Comparison of ENCODE assay signal across 8 cellular contexts in the genomic region with DNA sequence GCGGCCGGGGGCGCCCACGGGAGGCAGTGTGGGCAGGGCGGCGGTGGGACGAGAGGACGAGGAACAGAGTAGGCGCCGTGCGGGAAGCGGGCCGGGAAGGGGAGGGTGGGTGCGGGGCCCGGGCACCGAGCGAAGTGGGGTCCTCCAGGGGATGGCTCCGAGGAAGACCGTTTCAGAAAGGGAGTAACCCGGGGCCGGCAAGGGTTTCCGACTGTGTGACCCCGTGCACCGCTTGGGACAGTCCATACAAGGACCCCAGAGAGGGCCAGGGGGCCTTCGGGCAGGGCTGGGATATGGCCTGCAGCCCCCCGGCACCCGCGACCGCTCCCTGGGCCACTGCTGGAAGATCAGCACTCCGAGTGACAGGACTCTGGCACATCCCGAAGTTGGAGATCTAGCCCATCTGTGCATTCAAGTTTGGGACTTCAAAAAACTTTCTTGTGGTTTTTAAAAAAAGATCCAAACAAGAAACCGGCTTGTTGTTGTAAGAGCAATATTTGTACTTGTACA. TPM values are rescaled to one million over a fixed set of nuclear protein-coding genes. Genes with fewer than 3 reads are reported as not detected.
DNase-seq lines count a peak whose midpoint lies in the region; ATAC-seq and TF ChIP-seq lines count a peak whose summit lies in the region.

No MANE protein-coding gene starts in this region.

- ATAC-seq in GM21367 (IDR thresholded peaks at IDR 0.05; ENCODE audit: unreplicated experiment) = no peak

- H3K9me3 ChIP-seq in HUES6 (ENCODE audit: control insufficient read depth, insufficient read depth, low read depth, low read length) (0 out of 2 replicates have a peak, but pooled peaks cover 3% of the 10 kb centered on the region), ascending aorta (no peaks in the 10 kb centered on the region), iPS-18a (ENCODE audit: control insufficient read depth, low read depth, low read length) (no peaks in the 10 kb centered on the region)

- H3K4me1 ChIP-seq in HUES6 (ENCODE audit: control insufficient read depth, insufficient read depth, low read length) = peaks cover 18% of the 10 kb centered on the region
- peaks cover 6 to 23% of the 10 kb centered on the region in 2 donors for H3K4me1 ChIP-seq in ascending aorta
- peaks cover 5% of the 10 kb centered on the region for H3K4me1 ChIP-seq in iPS-18a (ENCODE audit: control insufficient read depth, low read depth, low read length)

- no peak for TF ChIP-seq CTCF in C4-2B (conservative IDR thresholded peaks at IDR 0.05)
- TF ChIP-seq CTCF in ascending aorta (IDR thresholded peaks at IDR 0.05) = no peak

- H3K27me3 ChIP-seq in HUES6 (ENCODE audit: control insufficient read depth, insufficient read depth, low read length) (peaks cover 16% of the 10 kb centered on the region), ascending aorta (no peaks in the 10 kb centered on the region), iPS-18a (ENCODE audit: control insufficient read depth, insufficient read depth, low read length) (peaks cover 25% of the 10 kb centered on the region)

- H3K4me3 ChIP-seq in HUES6 (ENCODE audit: low read depth, low read length) (peak overlapping the region; percentile 67), ascending aorta (peak overlapping the region; percentile 85 to 100), iPS-18a (ENCODE audit: low read length) (peak overlapping the region; percentile 49)

- DNase-seq in ascending aorta (ENCODE audit: low spot score in 2 of 2) (peak in 1 of 2 donors; percentile 73), NCI-H524 (lab: John Stamatoyannopoulos, UW) (no peak), HK-2 (ENCODE audit: unreplicated experiment) (no peak)
- DNase-seq in stimulated activated CD8-positive, alpha-beta memory T cell treated with anti-CD3 and anti-CD28 coated beads, Interleukin-4, amount 100 ng/mL, for 48 hours = peak; percentile 27

- H3K9ac ChIP-seq in HUES6 (ENCODE audit: low read length) = peak overlapping the region; percentile 46
- no peak overlapping the region for H3K9ac ChIP-seq in iPS-18a (ENCODE audit: low read length)

- H3K27ac ChIP-seq in C4-2B (peak overlapping the region; percentile 84), HUES6 (ENCODE audit: low read depth, low read length) (no peak overlapping the region), ascending aorta (peak overlapping the region; percentile 85 to 88), iPS-18a (ENCODE audit: low read length) (no peak overlapping the region)

- intact Hi-C loops in ascending aorta (cut with DNase I) = loop anchor here (1.0 to 10.0 kb wide), 6 partner anchors 20 to 1195 kb away; partner anchors contain the start of gene CCND2

- H3K36me3 ChIP-seq in HUES6 (ENCODE audit: control insufficient read depth, insufficient read depth, low read length) (no peaks in the 10 kb centered on the region), ascending aorta (no peaks in the 10 kb centered on the region), iPS-18a (ENCODE audit: control insufficient read depth, low read depth, low read length) (no peaks in the 10 kb centered on the region)

RNA-seq across cellular contexts. Expression of gene TSPAN9, which starts 0.4 kb away (rescaled TPM):
- 109 TPM for total RNA-seq in ascending aorta

Comparison
In these comparisons a context has a peak if more than half of its experiments do, and no peak if none do; other contexts are left out.
1. H3K27ac ChIP-seq: peak in C4-2B (single experiment) and ascending aorta (2 of 2); none in HUES6 (single experiment) and iPS-18a (single experiment).
2. Peak in every context shown above with its lines, with median percentiles within 50 percentile points of each other: H3K4me3 ChIP-seq.